ENCODE assay signal across 8 cellular contexts in genomic region chr19:13731147-13731964, GRCh38. TPM values are rescaled to one million over a fixed set of nuclear protein-coding genes. Genes with fewer than 3 reads are reported as not detected.
DNase-seq lines count a peak whose midpoint lies in the region; ATAC-seq and TF ChIP-seq lines count a peak whose summit lies in the region.

No MANE protein-coding gene starts in this region.

- H3K9me3 ChIP-seq in AG04450 (ENCODE audit: control insufficient read depth, insufficient read depth, low read length), result no peaks in the 10 kb centered on the region

- H3K27me3 ChIP-seq in AG04450 (ENCODE audit: control insufficient read depth, insufficient read depth, low read length), result peaks cover 2% of the 10 kb centered on the region

- CTCF ChIA-PET in AG04450 (lab: Charles Lee), result interaction anchor here (0.8 to 3.8 kb wide), 3 partner anchors 10 to 142 kb away, joined by 4 to 27 read pairs (median 13); no protein-coding TSS in a partner anchor

- no peak for TF ChIP-seq CTCF in AG04450 (IDR thresholded peaks at IDR 0.05; ENCODE audit: low read depth, low read length)

- H3K27ac ChIP-seq in AG04450 (ENCODE audit: low read depth, low read length), result peak overlapping the region; percentile 99

- ATAC-seq in GM18909 (IDR thresholded peaks at IDR 0.05; ENCODE audit: poor library complexity, unreplicated experiment) (peak; percentile 92), HG03175 (IDR thresholded peaks at IDR 0.05; ENCODE audit: unreplicated experiment) (peak; percentile 99)

- peak overlapping the region; percentile 83 for H3K4me3 ChIP-seq in AG04450 (ENCODE audit: low read depth, low read length)

- POLR2A ChIA-PET in AG04450 (lab: Yijun Ruan, JAX), result interaction anchor here (0.5 to 1.9 kb wide), 10 partner anchors 14 to 734 kb away, joined by 3 to 16 read pairs (median 5); partner anchors contain the start of genes C19orf53 and ZSWIM4

- DNase-seq in AG04450 (ENCODE audit: low read depth, low spot score) (peak; percentile 90), NCI-H226 (peak; percentile 93), inferior parietal cortex (ENCODE audit: extremely low spot score) (peak; percentile 97), smooth muscle cell of the brain vasculature (ENCODE audit: low read depth, low spot score) (peak; percentile 85)
- peak; percentile 85 to 90 (median 88) for DNase-seq in activated CD4-positive, CD25-positive, alpha-beta regulatory T cell (lab: John Stamatoyannopoulos, UW)
- peak; percentile 90 for DNase-seq in central memory CD4-positive, alpha-beta T cell

RNA-seq across cellular contexts. Expression of gene MRI1, which starts 33.0 kb away (rescaled TPM):
- 20.2 and 24.1 TPM in 2 replicates for polyA plus RNA-seq in AG04450 (2011; rRNA removed)
- 15.7 and 19.7 TPM in 2 replicates for polyA minus RNA-seq in AG04450 (2011; rRNA and poly(A)+ RNA removed)

RNA-seq across cellular contexts. Expression of gene C19orf53, which starts 42.9 kb away (rescaled TPM):
- 145 and 213 TPM in 2 replicates for polyA plus RNA-seq in AG04450 (2011; rRNA removed)
- polyA minus RNA-seq in AG04450 (2011; rRNA and poly(A)+ RNA removed), result 118 and 136 TPM in 2 replicates

Comparison
In these comparisons a context has a peak if more than half of its experiments do, and no peak if none do; other contexts are left out.
1. Peak in every context shown above with its lines: DNase-seq, ATAC-seq, H3K4me3 ChIP-seq and H3K27ac ChIP-seq.